8 cellular contexts compared by ENCODE assay signal in the genomic region with DNA sequence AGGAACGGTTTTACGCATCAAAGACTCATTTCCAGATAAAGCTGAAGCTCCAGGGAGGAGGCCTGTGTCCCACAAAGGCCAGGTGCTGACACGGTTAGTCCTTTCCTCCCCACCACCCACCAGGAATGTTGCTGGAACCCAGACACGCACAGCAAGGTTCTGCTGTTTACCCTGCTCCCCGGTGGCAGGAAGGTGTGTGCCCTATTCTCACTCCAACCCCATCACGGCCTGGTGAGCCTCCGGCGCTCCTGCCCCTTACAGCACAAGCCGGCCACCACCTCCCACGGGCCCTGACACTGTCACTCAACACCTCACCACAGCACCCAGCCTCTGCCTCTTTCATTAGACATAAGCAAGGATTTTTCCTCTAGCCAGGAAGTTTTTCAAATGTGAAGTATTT. TPM values are rescaled to one million over a fixed set of nuclear protein-coding genes. Genes with fewer than 3 reads are reported as not detected.
DNase-seq lines count a peak whose midpoint lies in the region; ATAC-seq and TF ChIP-seq lines count a peak whose summit lies in the region.

No MANE protein-coding gene starts in this region.

- no peak overlapping the region for H3K4me3 ChIP-seq in endodermal cell (ENCODE audit: low read length)
- H3K4me3 ChIP-seq in aorta (ENCODE audit: low read length in 2 of 2): no peak overlapping the region

- H3K4me3 Mint-ChIP-seq in activated naive CD4-positive, alpha-beta T cell treated with anti-CD3 and anti-CD28 coated beads, Interleukin-2, amount 50 U/mL, for 24 hours: peak overlapping the region; percentile 70
- H3K4me3 Mint-ChIP-seq in endodermal cell (no peak overlapping the region), neural crest cell (peak overlapping the region; percentile 44)

- no peaks in the 10 kb centered on the region for H3K36me3 ChIP-seq in endodermal cell (ENCODE audit: control insufficient read depth, insufficient read depth, low read length)
- H3K36me3 ChIP-seq in aorta (ENCODE audit: control insufficient read depth in 1 of 2, insufficient read depth in 2 of 2, low read length in 1 of 2): no peaks in the 10 kb centered on the region

- ATAC-seq in aorta (ENCODE audit: low FRiP score) (peak; percentile 59), GM21576 (IDR thresholded peaks at IDR 0.05; ENCODE audit: unreplicated experiment) (no peak)

- peak overlapping the region; percentile 89 for H3K27ac Mint-ChIP-seq in activated naive CD4-positive, alpha-beta T cell treated with anti-CD3 and anti-CD28 coated beads, Interleukin-2, amount 50 U/mL, for 24 hours
- H3K27ac Mint-ChIP-seq in endodermal cell (peak overlapping the region; percentile 83), neural crest cell (ENCODE audit: unreplicated experiment) (peak overlapping the region; percentile 79)

- H3K9me3 ChIP-seq in endodermal cell (ENCODE audit: control insufficient read depth, low read length) (no peaks in the 10 kb centered on the region), aorta (ENCODE audit: control insufficient read depth, low read length) (no peaks in the 10 kb centered on the region)

- no peak overlapping the region for H3K9ac ChIP-seq in endodermal cell (ENCODE audit: extremely low read depth, low read length, poor library complexity, severe bottlenecking)

- peaks cover 5% of the 10 kb centered on the region for H3K4me1 ChIP-seq in endodermal cell (ENCODE audit: control insufficient read depth, insufficient read depth, low read length)
- H3K4me1 ChIP-seq in aorta (ENCODE audit: control insufficient read depth in 1 of 2, insufficient read depth in 2 of 2, low read length in 2 of 2): peaks cover 0 to 6% of the 10 kb centered on the region in 2 donors

- H3K27me3 Mint-ChIP-seq in activated naive CD4-positive, alpha-beta T cell treated with anti-CD3 and anti-CD28 coated beads, Interleukin-2, amount 50 U/mL, for 24 hours: no peaks in the 10 kb centered on the region
- H3K27me3 Mint-ChIP-seq in endodermal cell (ENCODE audit: insufficient read depth) (no peaks in the 10 kb centered on the region), neural crest cell (ENCODE audit: low read depth) (no peaks in the 10 kb centered on the region)

- peaks cover 99% of the 10 kb centered on the region for H3K4me1 Mint-ChIP-seq in activated naive CD4-positive, alpha-beta T cell treated with anti-CD3 and anti-CD28 coated beads, Interleukin-2, amount 50 U/mL, for 24 hours
- H3K4me1 Mint-ChIP-seq in endodermal cell (peaks cover 61% of the 10 kb centered on the region), neural crest cell (peaks cover 80% of the 10 kb centered on the region)

- H3K36me3 Mint-ChIP-seq in activated naive CD4-positive, alpha-beta T cell treated with anti-CD3 and anti-CD28 coated beads, Interleukin-2, amount 50 U/mL, for 24 hours: peaks cover 6% of the 10 kb centered on the region
- H3K36me3 Mint-ChIP-seq in endodermal cell (ENCODE audit: low read depth) (peaks cover 8% of the 10 kb centered on the region), neural crest cell (ENCODE audit: low read depth) (no peaks in the 10 kb centered on the region)

- WGBS in endodermal cell (ENCODE audit: insufficient coverage in 1 of 2, insufficient read length in 1 of 2), 2 experiments: 81 to 86% methylated on average over 1 to 10 of the region's 10 CpGs
- WGBS in aorta, 2 donors: 45% methylated on average over 10 of the region's 10 CpGs

- intact Hi-C loops in aorta (cut with DNase I): no loop called here

- TF ChIP-seq CTCF in endodermal cell (conservative IDR thresholded peaks at IDR 0.05): no peak
- no peak for TF ChIP-seq CTCF in neural crest cell (conservative IDR thresholded peaks at IDR 0.05)

- no peak for DNase-seq in activated naive CD4-positive, alpha-beta T cell (lab: John Stamatoyannopoulos, UW)
- DNase-seq in endodermal cell (no peak), neural crest cell (ENCODE audit: low read depth, low spot score) (no peak), aorta (no peak), cerebellar nuclear complex (lab: John Stamatoyannopoulos, UW) (no peak), NCI-H1694 (lab: John Stamatoyannopoulos, UW) (no peak)

- H3K27me3 ChIP-seq in endodermal cell (ENCODE audit: control insufficient read depth, insufficient read depth, low read length, poor library complexity, severe bottlenecking): no peaks in the 10 kb centered on the region
- no peaks in the 10 kb centered on the region for H3K27me3 ChIP-seq in aorta (ENCODE audit: control insufficient read depth in 1 of 2, insufficient read depth in 2 of 2, low read length in 1 of 2)

- no peaks in the 10 kb centered on the region for H3K9me3 Mint-ChIP-seq in activated naive CD4-positive, alpha-beta T cell treated with anti-CD3 and anti-CD28 coated beads, Interleukin-2, amount 50 U/mL, for 24 hours
- H3K9me3 Mint-ChIP-seq in endodermal cell: no peaks in the 10 kb centered on the region
- no peaks in the 10 kb centered on the region for H3K9me3 Mint-ChIP-seq in neural crest cell

- peak overlapping the region; percentile 49 for H3K27ac ChIP-seq in endodermal cell (ENCODE audit: low read depth, low read length)
- H3K27ac ChIP-seq in aorta (ENCODE audit: low read depth in 1 of 2, low read length in 2 of 2): peak overlapping the region in 1 of 2 donors; percentile 78

RNA-seq across cellular contexts. Expression of a gene that starts 47.8 kb away (rescaled TPM):
- total RNA-seq in endodermal cell: 100 to 1,000 TPM; 118 to 159 TPM
- polyA plus RNA-seq in endodermal cell (2013, experiment 1 of 2): 99.5 TPM
- 88.3 TPM for polyA plus RNA-seq in endodermal cell (2013, experiment 2 of 2)
- 144 and 164 TPM in 2 replicates for total RNA-seq in neural crest cell
- total RNA-seq in aorta: 100 to 1,000 TPM; 124 to 139 TPM
- 10 to 100 TPM; 34.6 to 56.0 TPM for polyA plus RNA-seq in aorta
